In the genomic region with DNA sequence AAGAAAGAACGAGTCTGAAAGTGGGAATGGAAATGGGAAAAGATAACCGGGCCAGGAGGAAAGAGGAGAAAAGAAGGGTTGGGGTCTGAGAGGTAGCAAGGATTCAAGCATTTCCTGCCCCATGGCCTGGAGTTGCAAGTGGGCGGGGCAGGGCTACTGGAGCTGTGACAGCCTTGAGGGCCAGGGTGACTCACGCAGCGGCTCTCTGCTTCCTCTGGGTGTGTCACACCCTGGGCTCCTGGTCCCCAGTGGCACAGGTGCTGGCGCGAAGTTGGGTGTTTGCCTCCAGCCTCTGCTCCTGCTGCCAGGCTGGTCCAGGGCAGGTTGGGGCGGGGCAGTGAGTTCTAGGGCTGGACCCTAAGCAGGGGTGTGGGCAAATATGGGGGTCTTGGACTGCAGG, we compare ENCODE assay signal across 9 cellular contexts. TPM values are rescaled to one million over a fixed set of nuclear protein-coding genes. Genes with fewer than 3 reads are reported as not detected.
A peak's percentile ranks its signal among the peaks of the same experiment; 100 is the strongest.
DNase-seq lines count a peak whose midpoint lies in the region; ATAC-seq and TF ChIP-seq lines count a peak whose summit lies in the region.
"Had no signal": no experiment of that assay in that cellular context is flagged by ENCODE, and none has a peak within 500 bp of the region (broad histone marks: within the 10 kb centered on the region; RNA-seq: fewer than 3 reads in every experiment).

No MANE protein-coding gene starts in this region.

- H3K27ac Mint-ChIP-seq in activated CD4-positive, alpha-beta T cell treated with anti-CD3 and anti-CD28 coated beads for 36 hours = no peak overlapping the region
- H3K27ac Mint-ChIP-seq in MCF 10A (ENCODE audit: low read depth, unreplicated experiment) = no peak overlapping the region

- intact Hi-C loops in activated CD4-positive, alpha-beta T cell treated with anti-CD3 and anti-CD28 coated beads for 36 hours (cut with DNase I, micrococcal nuclease) = loop anchor here in 1 of 2 experiments (10.0 kb wide), 1 partner anchor 173 kb away; no protein-coding TSS in a partner anchor
- intact Hi-C loops in MCF 10A (cut with micrococcal nuclease) = no loop called here

- no peaks in the 10 kb centered on the region for H3K9me3 Mint-ChIP-seq in activated CD4-positive, alpha-beta T cell treated with anti-CD3 and anti-CD28 coated beads for 36 hours (ENCODE audit: low read depth)
- H3K9me3 Mint-ChIP-seq in MCF 10A (ENCODE audit: unreplicated experiment) = no peaks in the 10 kb centered on the region

- peaks cover 17% of the 10 kb centered on the region for H3K4me1 Mint-ChIP-seq in activated CD4-positive, alpha-beta T cell treated with anti-CD3 and anti-CD28 coated beads for 36 hours
- H3K4me1 Mint-ChIP-seq in MCF 10A (ENCODE audit: insufficient read depth, unreplicated experiment) = peaks cover 33% of the 10 kb centered on the region

- ATAC-seq in activated CD4-positive, alpha-beta T cell treated with anti-CD3 and anti-CD28 coated beads for 36 hours = peak; percentile 31
- no peak for ATAC-seq in HG03571 (IDR thresholded peaks at IDR 0.05; ENCODE audit: unreplicated experiment)
- no peak for ATAC-seq in HG03565 (IDR thresholded peaks at IDR 0.05; ENCODE audit: unreplicated experiment)

- no peak overlapping the region for H3K4me3 Mint-ChIP-seq in activated CD4-positive, alpha-beta T cell treated with anti-CD3 and anti-CD28 coated beads for 36 hours
- no peak overlapping the region for H3K4me3 Mint-ChIP-seq in MCF 10A (ENCODE audit: unreplicated experiment)

- TF ChIP-seq CTCF in MCF 10A (IDR thresholded peaks at IDR 0.05; ENCODE audit: unreplicated experiment) (no peak), GM20000 (IDR thresholded peaks at IDR 0.05; ENCODE audit: extremely low read depth, missing control alignments) (no peak)

- POLR2A ChIA-PET in activated CD4-positive, alpha-beta T cell treated with anti-CD3 and anti-CD28 coated beads for 36 hours (lab: Charles Lee) = no interaction called here
- POLR2A ChIA-PET in MCF 10A (lab: Yijun Ruan, JAX) = interaction anchor here (1.1 to 1.5 kb wide), 3 partner anchors 84 to 265 kb away, joined by 3 read pairs; no protein-coding TSS in a partner anchor

- peak; percentile 70 for DNase-seq in activated CD4-positive, alpha-beta T cell treated with anti-CD3 and anti-CD28 coated beads for 36 hours
- no peak for DNase-seq in activated CD4-positive, alpha-beta T cell treated with anti-CD3 and anti-CD28 coated beads for 1 hour
- DNase-seq in RKO (ENCODE audit: low spot score) (peak; percentile 89), MCF 10A (ENCODE audit: unreplicated experiment) (peak; percentile 77), GM20000 (ENCODE audit: low spot score) (no peak)
- peak; percentile 33 to 34 for DNase-seq in stimulated activated CD4-positive, alpha-beta T cell treated with anti-CD3 and anti-CD28 coated beads, Interleukin-2, amount 100 ng/mL, for 24 hours

- CTCF ChIA-PET in activated CD4-positive, alpha-beta T cell treated with anti-CD3 and anti-CD28 coated beads for 36 hours (lab: Charles Lee) = interaction anchor here (0.8 to 2.1 kb wide), 4 partner anchors 9 to 321 kb away, joined by 3 to 8 read pairs (median 6); no protein-coding TSS in a partner anchor
- CTCF ChIA-PET in MCF 10A (lab: Yijun Ruan, JAX) = interaction anchor here (0.8 to 17.8 kb wide), 3 partner anchors 64 to 321 kb away, joined by 3 to 207 read pairs (median 4); no protein-coding TSS in a partner anchor

- peaks cover 24% of the 10 kb centered on the region for H3K27me3 Mint-ChIP-seq in activated CD4-positive, alpha-beta T cell treated with anti-CD3 and anti-CD28 coated beads for 36 hours
- H3K27me3 Mint-ChIP-seq in MCF 10A (ENCODE audit: insufficient read depth, unreplicated experiment) = no peaks in the 10 kb centered on the region

- H3K36me3 Mint-ChIP-seq in activated CD4-positive, alpha-beta T cell treated with anti-CD3 and anti-CD28 coated beads for 36 hours (ENCODE audit: low read depth) = no peaks in the 10 kb centered on the region
- H3K36me3 Mint-ChIP-seq in MCF 10A (ENCODE audit: insufficient read depth, unreplicated experiment) = no peaks in the 10 kb centered on the region

- BruUV-seq in MCF 10A (replicated peaks; lab: Mats Ljungman, UMichigan) = no TSS peak

RNA-seq across cellular contexts. Expression of a gene that starts 3.3 kb away (rescaled TPM):
- under 1 TPM; 0.46 to 0.77 TPM for total RNA-seq in activated CD4-positive, alpha-beta T cell treated with anti-CD3 and anti-CD28 coated beads for 36 hours
- total RNA-seq in MCF 10A (2022) = 4.9 and 6.3 TPM in 2 replicates

RNA-seq across cellular contexts. Expression of a gene that starts 46.9 kb away (rescaled TPM):
- not detected for total RNA-seq in activated CD4-positive, alpha-beta T cell treated with anti-CD3 and anti-CD28 coated beads for 36 hours
- 1.2 TPM in 2 replicates for total RNA-seq in MCF 10A (2022)
- total RNA-seq: glomerular endothelial cell had no signal

Comparison
In these comparisons a context has a peak if more than half of its experiments do, and no peak if none do; other contexts are left out.
1. DNase-seq: peak in activated CD4-positive, alpha-beta T cell treated with anti-CD3 and anti-CD28 coated beads for 36 hours (single experiment), RKO (single experiment), MCF 10A (single experiment) and stimulated activated CD4-positive, alpha-beta T cell treated with anti-CD3 and anti-CD28 coated beads, Interleukin-2, amount 100 ng/mL, for 24 hours (2 of 2); none in activated CD4-positive, alpha-beta T cell treated with anti-CD3 and anti-CD28 coated beads for 1 hour (single experiment) and GM20000 (single experiment).